ENCODE assay signal across 7 cellular contexts in the genomic region with DNA sequence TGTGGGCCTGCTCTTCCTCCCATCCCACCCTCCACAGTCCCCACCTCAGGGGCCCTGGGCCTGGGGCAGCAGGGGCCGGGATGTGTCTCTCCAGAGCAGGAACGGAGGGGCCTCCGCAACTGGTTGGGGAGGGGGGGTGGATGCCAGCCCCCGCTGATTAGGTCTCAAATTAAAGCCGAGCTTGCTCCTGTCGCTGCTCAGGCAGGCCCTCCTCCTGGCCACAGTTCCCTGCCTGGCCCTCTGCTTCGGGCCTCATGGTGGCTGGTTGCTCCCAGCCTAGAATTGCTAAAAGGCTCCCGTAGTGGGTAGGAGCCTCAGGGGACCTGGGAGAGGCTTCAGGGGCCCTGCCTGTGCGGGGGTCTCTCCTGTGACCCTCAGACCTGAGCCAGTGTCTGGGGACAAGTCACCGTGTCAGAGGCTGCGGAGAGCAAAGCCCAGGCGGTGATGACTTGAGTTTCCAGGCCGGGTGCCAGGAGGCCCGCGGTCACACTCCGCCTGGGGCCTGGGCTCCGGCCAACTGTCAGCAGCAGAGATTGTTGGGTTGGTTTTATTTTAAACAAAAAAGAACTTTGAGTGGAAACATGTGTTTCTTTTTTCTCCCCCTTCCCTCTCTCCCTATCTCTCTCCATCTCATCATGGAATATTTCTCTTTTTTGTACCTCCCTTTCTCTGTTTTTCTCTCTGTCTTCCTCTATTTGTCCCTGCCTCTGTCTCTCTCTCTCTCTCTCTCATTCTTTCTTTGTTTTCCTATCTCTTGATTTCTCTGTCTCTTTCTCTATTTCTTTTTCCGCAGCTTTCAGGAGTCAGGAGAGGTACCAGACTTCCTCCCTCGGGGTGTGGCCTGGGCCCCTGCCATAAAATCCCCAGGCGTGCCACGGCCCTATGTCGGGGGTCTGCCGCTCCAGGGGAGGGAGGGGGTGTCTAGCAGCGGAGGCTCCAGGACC.
A peak's percentile ranks its signal among the peaks of the same experiment; 100 is the strongest.
DNase-seq lines count a peak whose midpoint lies in the region; ATAC-seq and TF ChIP-seq lines count a peak whose summit lies in the region.

No MANE protein-coding gene starts in this region.

- in situ Hi-C loops in astrocyte of the spinal cord (cut with HindIII; ENCODE audit: low sequenced_read_pairs), result no loop called here

- TF ChIP-seq CTCF in astrocyte of the spinal cord (IDR thresholded peaks at IDR 0.05; ENCODE audit: low read depth, low read length), result no peak

- no peak overlapping the region for H3K4me3 ChIP-seq in astrocyte of the spinal cord (ENCODE audit: low read depth, low read length)

- TF ChIP-seq EP300 in Ishikawa (IDR thresholded peaks at IDR 0.05; ENCODE audit: borderline replicate concordance), result peak; percentile 54; the same call in 1 of the 2 replicates

- no peak for ATAC-seq in GM19328 (IDR thresholded peaks at IDR 0.05; ENCODE audit: unreplicated experiment)
- no peak for ATAC-seq in GM18520 (IDR thresholded peaks at IDR 0.05; ENCODE audit: unreplicated experiment)

- DNase-seq in astrocyte of the spinal cord (ENCODE audit: low read depth, low spot score) (peak; percentile 95), inferior parietal cortex (ENCODE audit: extremely low spot score) (peak; percentile 46), smooth muscle cell of the brain vasculature (ENCODE audit: low read depth, low spot score) (peak; percentile 83)
- DNase-seq in stimulated activated CD4-positive, alpha-beta T cell treated with anti-CD3 and anti-CD28 coated beads, Interleukin-4, amount 100 ng/mL, for 4 hours, result no peak

- TF ChIP-seq RAD21 in Ishikawa (IDR thresholded peaks at IDR 0.05; ENCODE audit: low read depth), result no peak; the same call in 1 of the 2 replicates

TF ChIP-seq in Ishikawa, 13 proteins besides CTCF, POLR2A, EP300 and RAD21:
- TF ChIP-seq, protein P1, sequence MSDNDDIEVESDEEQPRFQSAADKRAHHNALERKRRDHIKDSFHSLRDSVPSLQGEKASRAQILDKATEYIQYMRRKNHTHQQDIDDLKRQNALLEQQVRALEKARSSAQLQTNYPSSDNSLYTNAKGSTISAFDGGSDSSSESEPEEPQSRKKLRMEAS (IDR thresholded peaks at IDR 0.05), result peak; percentile 13
- TF ChIP-seq YY1 (IDR thresholded peaks at IDR 0.05; ENCODE audit: low read depth) (no peak), TCF12 (IDR thresholded peaks at IDR 0.05; ENCODE audit: low read depth) (peak; percentile 72; the same call in 1 of the 2 replicates), EGR1 (IDR thresholded peaks at IDR 0.05) (no peak), CREB1 (IDR thresholded peaks at IDR 0.05; ENCODE audit: low read depth) (no peak), CEBPB (IDR thresholded peaks at IDR 0.05) (no peak), TEAD4 (IDR thresholded peaks at IDR 0.05) (no peak), ZBTB7A (IDR thresholded peaks at IDR 0.05; ENCODE audit: low read depth) (no peak; the same call in 1 of the 2 replicates), FOXM1 (IDR thresholded peaks at IDR 0.05; ENCODE audit: borderline replicate concordance, low read depth) (no peak), TAF1 (IDR thresholded peaks at IDR 0.05; ENCODE audit: low read depth) (no peak), NFIC (IDR thresholded peaks at IDR 0.05) (peak; percentile 92)
- TF ChIP-seq, protein P2, sequence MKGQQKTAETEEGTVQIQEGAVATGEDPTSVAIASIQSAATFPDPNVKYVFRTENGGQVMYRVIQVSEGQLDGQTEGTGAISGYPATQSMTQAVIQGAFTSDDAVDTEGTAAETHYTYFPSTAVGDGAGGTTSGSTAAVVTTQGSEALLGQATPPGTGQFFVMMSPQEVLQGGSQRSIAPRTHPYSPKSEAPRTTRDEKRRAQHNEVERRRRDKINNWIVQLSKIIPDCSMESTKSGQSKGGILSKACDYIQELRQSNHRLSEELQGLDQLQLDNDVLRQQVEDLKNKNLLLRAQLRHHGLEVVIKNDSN (IDR thresholded peaks at IDR 0.05), result no peak
- TF ChIP-seq, protein P3, sequence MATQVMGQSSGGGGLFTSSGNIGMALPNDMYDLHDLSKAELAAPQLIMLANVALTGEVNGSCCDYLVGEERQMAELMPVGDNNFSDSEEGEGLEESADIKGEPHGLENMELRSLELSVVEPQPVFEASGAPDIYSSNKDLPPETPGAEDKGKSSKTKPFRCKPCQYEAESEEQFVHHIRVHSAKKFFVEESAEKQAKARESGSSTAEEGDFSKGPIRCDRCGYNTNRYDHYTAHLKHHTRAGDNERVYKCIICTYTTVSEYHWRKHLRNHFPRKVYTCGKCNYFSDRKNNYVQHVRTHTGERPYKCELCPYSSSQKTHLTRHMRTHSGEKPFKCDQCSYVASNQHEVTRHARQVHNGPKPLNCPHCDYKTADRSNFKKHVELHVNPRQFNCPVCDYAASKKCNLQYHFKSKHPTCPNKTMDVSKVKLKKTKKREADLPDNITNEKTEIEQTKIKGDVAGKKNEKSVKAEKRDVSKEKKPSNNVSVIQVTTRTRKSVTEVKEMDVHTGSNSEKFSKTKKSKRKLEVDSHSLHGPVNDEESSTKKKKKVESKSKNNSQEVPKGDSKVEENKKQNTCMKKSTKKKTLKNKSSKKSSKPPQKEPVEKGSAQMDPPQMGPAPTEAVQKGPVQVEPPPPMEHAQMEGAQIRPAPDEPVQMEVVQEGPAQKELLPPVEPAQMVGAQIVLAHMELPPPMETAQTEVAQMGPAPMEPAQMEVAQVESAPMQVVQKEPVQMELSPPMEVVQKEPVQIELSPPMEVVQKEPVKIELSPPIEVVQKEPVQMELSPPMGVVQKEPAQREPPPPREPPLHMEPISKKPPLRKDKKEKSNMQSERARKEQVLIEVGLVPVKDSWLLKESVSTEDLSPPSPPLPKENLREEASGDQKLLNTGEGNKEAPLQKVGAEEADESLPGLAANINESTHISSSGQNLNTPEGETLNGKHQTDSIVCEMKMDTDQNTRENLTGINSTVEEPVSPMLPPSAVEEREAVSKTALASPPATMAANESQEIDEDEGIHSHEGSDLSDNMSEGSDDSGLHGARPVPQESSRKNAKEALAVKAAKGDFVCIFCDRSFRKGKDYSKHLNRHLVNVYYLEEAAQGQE (IDR thresholded peaks at IDR 0.05; ENCODE audit: low read depth), result no peak
TF ChIP-seq in Ishikawa: peak in this region for 3.

Comparison
In these comparisons a context has a peak if more than half of its experiments do, and no peak if none do; other contexts are left out.
1. DNase-seq: peak in astrocyte of the spinal cord (single experiment), inferior parietal cortex (single experiment) and smooth muscle cell of the brain vasculature (single experiment); none in stimulated activated CD4-positive, alpha-beta T cell treated with anti-CD3 and anti-CD28 coated beads, Interleukin-4, amount 100 ng/mL, for 4 hours (0 of 2).